In the genomic region with DNA sequence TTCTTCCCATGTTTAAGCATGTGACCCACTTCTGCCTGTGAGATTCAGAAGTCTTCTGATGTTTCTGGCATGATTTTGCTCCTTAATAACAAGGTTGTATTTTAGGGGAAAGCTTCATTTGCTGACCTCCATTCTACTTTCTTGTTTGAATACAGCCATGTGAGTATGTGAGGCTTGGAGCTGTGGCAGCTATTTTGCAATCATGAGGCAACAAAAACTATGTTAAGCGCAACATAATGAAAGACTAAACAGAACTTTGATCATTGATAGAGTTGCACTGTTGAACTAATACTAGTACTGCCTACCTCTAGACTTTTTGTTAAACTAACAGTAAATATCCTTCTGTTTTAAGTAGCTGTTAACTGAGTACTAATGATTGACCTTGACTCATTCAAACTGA, we compare ENCODE assay signal across 19 cellular contexts.
A peak's percentile ranks its signal among the peaks of the same experiment; 100 is the strongest.
DNase-seq lines count a peak whose midpoint lies in the region; ATAC-seq, FAIRE-seq and TF ChIP-seq lines count a peak whose summit lies in the region.
"Had no signal": no experiment of that assay in that cellular context is flagged by ENCODE, and none has a peak within 500 bp of the region (broad histone marks: within the 10 kb centered on the region; RNA-seq: fewer than 3 reads in every experiment).

No MANE protein-coding gene starts in this region.

- no peak for TF ChIP-seq RAD21 in HepG2 (CRISPR knock-in tag; IDR thresholded peaks at IDR 0.05)

- ATAC-seq in HepG2 (no peak), right lobe of liver (no peak)
- ATAC-seq: GM12878, GM23338 had no signal

- no peaks in the 10 kb centered on the region for H4K20me1 ChIP-seq in HepG2 (ENCODE audit: insufficient read depth, low read length)

- H3K9ac ChIP-seq in HepG2 (ENCODE audit: insufficient read depth, low read depth, low read length): no peak overlapping the region

- DNase-seq in HepG2 (ENCODE audit: low spot score): peak; percentile 7
- DNase-seq in right lobe of liver: no peak
- DNase-seq in bronchial epithelial cell (ENCODE audit: low read depth): peak; percentile 24
- DNase-seq in GM19240 (ENCODE audit: insufficient read length, low spot score): no peak
- DNase-seq in stimulated activated CD8-positive, alpha-beta memory T cell treated with anti-CD3 and anti-CD28 coated beads, Interleukin-4, amount 100 ng/mL, for 48 hours: no peak
- no peak for DNase-seq in NCI-H2171 (lab: John Stamatoyannopoulos, UW)
- DNase-seq: C1 segment of cervical spinal cord; Calu3; CD4-positive, alpha-beta memory T cell; COR-L47; DMS153; DND-41; GDM1 had no signal

- WGBS in HepG2 (ENCODE audit: low lambda C conversion rate): 0% methylated on average over 1 of the region's 1 CpG
- whole genome bisulfite sequencing in right lobe of liver (ENCODE audit: insufficient coverage, low coverage, low lambda C conversion rate, missing lambda C conversion rate): 71% methylated on average over 1 of the region's 1 CpG

- H3K27ac ChIP-seq in HepG2 (ENCODE audit: extremely low read length, insufficient read depth, low read length): no peak overlapping the region
- H3K27ac ChIP-seq in right lobe of liver: no peak overlapping the region
- H3K27ac ChIP-seq in HEK293 (ENCODE audit: extremely low read depth, low read depth, low read length): no peak overlapping the region

- H3K79me2 ChIP-seq in HepG2 (ENCODE audit: insufficient read depth, low read length): no peaks in the 10 kb centered on the region

- no peak for TF ChIP-seq CTCF in HepG2 (CRISPR knock-in tag; IDR thresholded peaks at IDR 0.05)
- no peak for TF ChIP-seq CTCF in right lobe of liver (IDR thresholded peaks at IDR 0.05)
- TF ChIP-seq CTCF in HEK293 (tag by site-specific recombination; IDR thresholded peaks at IDR 0.05): no peak
- TF ChIP-seq CTCF in bronchial epithelial cell (IDR thresholded peaks at IDR 0.05; ENCODE audit: insufficient read depth, low read length, severe bottlenecking): no peak

- no peaks in the 10 kb centered on the region for H3K27me3 ChIP-seq in HepG2 (ENCODE audit: control insufficient read depth in 1 of 2, insufficient read depth in 2 of 2, low read length in 2 of 2)
- H3K27me3 ChIP-seq in right lobe of liver: no peaks in the 10 kb centered on the region
- no peaks in the 10 kb centered on the region for H3K27me3 ChIP-seq in bronchial epithelial cell (ENCODE audit: control insufficient read depth, insufficient read depth, low read length)

- BruUV-seq in HepG2 (replicated peaks; lab: Mats Ljungman, UMichigan): no TSS peak

- no peaks in the 10 kb centered on the region for H3K9me3 ChIP-seq in HepG2 (ENCODE audit: low read length)
- H3K9me3 ChIP-seq in right lobe of liver: no peaks in the 10 kb centered on the region
- H3K9me3 ChIP-seq in HEK293 (ENCODE audit: control insufficient read depth, insufficient read depth, low read depth, low read length): no peaks in the 10 kb centered on the region
- H3K9me3 ChIP-seq: HAP-1 had no signal

- intact Hi-C loops in HepG2 (cut with micrococcal nuclease; ENCODE audit: unreplicated experiment) (no loop called here), right lobe of liver (cut with DNase I) (no loop called here)

- H3K4me1 ChIP-seq in HepG2 (ENCODE audit: insufficient read depth, low read length) (peaks cover 10% of the 10 kb centered on the region; the same call in 1 of the 2 replicates), right lobe of liver (no peaks in the 10 kb centered on the region), HEK293 (ENCODE audit: control insufficient read depth, insufficient read depth, low read length) (no peaks in the 10 kb centered on the region)

- in situ Hi-C loops in HepG2 (cut with HindIII; ENCODE audit: extremely low pct_ligation_motif_present, low pct_unique_long_range_greater_than_20kb): loop anchor here (10.0 kb wide), 1 partner anchor 395 kb away; no protein-coding TSS in a partner anchor

- H3K4me3 ChIP-seq in HepG2 (replicated peaks in 1 of 3; ENCODE audit: insufficient read depth in 1 of 3, low read depth in 2 of 3, low read length in 3 of 3): no peak overlapping the region
- no peak overlapping the region for H3K4me3 ChIP-seq in right lobe of liver
- H3K4me3 ChIP-seq in HEK293 (ENCODE audit: low read depth, low read length): no peak overlapping the region
- H3K4me3 ChIP-seq in bronchial epithelial cell (ENCODE audit: low read depth, low read length): no peak overlapping the region
- H3K4me3 ChIP-seq: GM12878, GM23338, HAP-1 had no signal

- FAIRE-seq in HepG2 (lab: Jason Lieb, UNC) (no peak), bronchial epithelial cell (lab: Jason Lieb, UNC) (no peak)
- FAIRE-seq: GM12878, GM19239, H54 had no signal

- H3K36me3 ChIP-seq in HepG2 (replicated peaks in 1 of 2; ENCODE audit: control insufficient read depth in 1 of 2, insufficient read depth in 2 of 2, low read length in 2 of 2) (no peaks in the 10 kb centered on the region), right lobe of liver (no peaks in the 10 kb centered on the region), HEK293 (ENCODE audit: control insufficient read depth in 2 of 2, insufficient read depth in 1 of 2, low read length in 2 of 2) (no peaks in the 10 kb centered on the region), bronchial epithelial cell (ENCODE audit: control insufficient read depth, insufficient read depth, low read length) (no peaks in the 10 kb centered on the region)
- H3K36me3 ChIP-seq: HAP-1 had no signal

- CTCF ChIA-PET in HepG2 (lab: Yijun Ruan, JAX; ENCODE audit: low intra/inter-chr PET ratio, low total read pairs) (no interaction called here), HEK293 (lab: Yijun Ruan, JAX) (no interaction called here)

- no peak overlapping the region for H2AFZ ChIP-seq in HepG2 (ENCODE audit: low read length)
- H2AFZ ChIP-seq: GM23338 had no signal

- POLR2A ChIA-PET in HepG2 (lab: Yijun Ruan, JAX) (no interaction called here), HEK293 (lab: Yijun Ruan, JAX) (no interaction called here)

- TF ChIP-seq POLR2A in HepG2 (IDR thresholded peaks at IDR 0.05; ENCODE audit: insufficient read depth in 1 of 2, low read depth in 2 of 2, low read length in 2 of 2): no peak
- no peak for TF ChIP-seq POLR2A in right lobe of liver (IDR thresholded peaks at IDR 0.05)

- no peak overlapping the region for H3K4me2 ChIP-seq in HepG2 (ENCODE audit: low read depth, low read length)
- H3K4me2 ChIP-seq: GM23338 had no signal

- TF ChIP-seq EP300 in HepG2 (IDR thresholded peaks at IDR 0.05; ENCODE audit: low read depth in 2 of 2, low read length in 2 of 2) (no peak), HepG2 (CRISPR knock-in tag; IDR thresholded peaks at IDR 0.05; ENCODE audit: borderline replicate concordance) (no peak)

TF ChIP-seq in HepG2, 621 proteins besides CTCF, POLR2A, EP300 and RAD21:
- TF ChIP-seq ZNF12 (CRISPR knock-in tag; IDR thresholded peaks at IDR 0.05): peak; percentile 60; the same call in 1 of the 2 replicates
- TF ChIP-seq, protein P1, sequence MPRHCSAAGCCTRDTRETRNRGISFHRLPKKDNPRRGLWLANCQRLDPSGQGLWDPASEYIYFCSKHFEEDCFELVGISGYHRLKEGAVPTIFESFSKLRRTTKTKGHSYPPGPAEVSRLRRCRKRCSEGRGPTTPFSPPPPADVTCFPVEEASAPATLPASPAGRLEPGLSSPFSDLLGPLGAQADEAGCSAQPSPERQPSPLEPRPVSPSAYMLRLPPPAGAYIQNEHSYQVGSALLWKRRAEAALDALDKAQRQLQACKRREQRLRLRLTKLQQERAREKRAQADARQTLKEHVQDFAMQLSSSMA (CRISPR knock-in tag; IDR thresholded peaks at IDR 0.05): no peak

TF ChIP-seq in HEK293, 187 proteins besides CTCF, POLR2A, EP300 and RAD21:
- TF ChIP-seq SETDB1 (IDR thresholded peaks at IDR 0.05; ENCODE audit: insufficient read length, low read length) (peak; percentile 25), ZNF366 (tag by site-specific recombination; conservative IDR thresholded peaks at IDR 0.05) (no peak)

Comparison
In these comparisons a context has a peak if more than half of its experiments do, and no peak if none do; other contexts are left out.
1. DNase-seq: peak in HepG2 (single experiment) and bronchial epithelial cell (single experiment); none in right lobe of liver (0 of 3), GM19240 (single experiment), stimulated activated CD8-positive, alpha-beta memory T cell treated with anti-CD3 and anti-CD28 coated beads, Interleukin-4, amount 100 ng/mL, for 48 hours (single experiment) and NCI-H2171 (single experiment).